ENCODE assay signal across 1 cellular context in the genomic region with DNA sequence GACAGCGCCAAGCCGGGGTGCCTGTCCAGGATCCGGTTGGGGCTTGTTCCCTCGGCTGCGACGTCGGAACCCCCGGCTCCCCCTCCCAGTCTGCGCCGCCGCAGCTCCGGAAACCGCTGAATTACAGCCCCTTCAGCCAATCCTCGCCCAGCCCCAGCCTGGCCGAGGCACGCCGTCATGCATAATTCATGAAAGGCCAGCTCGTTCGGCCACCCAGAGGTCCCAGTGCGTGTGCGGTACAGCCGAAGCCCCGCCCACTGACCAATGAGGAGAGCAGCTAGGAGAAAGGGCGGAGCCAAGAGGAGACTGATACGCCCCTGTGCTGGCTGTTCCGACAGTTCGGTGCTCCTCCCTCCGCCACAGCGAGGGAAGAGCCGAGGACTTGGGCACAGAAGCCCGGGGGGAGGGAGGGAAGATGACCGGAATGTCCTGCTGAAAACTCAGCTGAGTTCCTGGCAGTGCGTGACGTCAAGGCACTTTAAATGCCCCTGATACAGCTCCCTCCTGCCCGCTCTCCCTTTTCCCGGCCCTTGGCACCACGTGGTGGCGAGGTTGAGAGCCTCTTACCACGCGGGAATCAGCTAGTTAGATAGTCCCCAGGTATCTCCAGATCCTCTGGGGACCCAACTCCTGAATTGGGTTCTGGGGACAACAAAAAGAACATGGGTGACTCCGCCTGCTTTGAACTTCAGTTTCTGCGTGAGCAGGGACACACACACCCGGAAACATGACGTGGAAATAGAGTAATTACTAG.
TF ChIP-seq lines count a peak whose summit lies in the region.

A gene (minus strand): TSS at position 62 of the 754 bp plus-strand sequence. CDS start 39,926 bp downstream, outside the sequence.

TF ChIP-seq in GM12878, 131 proteins besides CTCF, POLR2A, EP300 and RAD21 (continued from another document and continues in another):
- TF ChIP-seq, protein P1, sequence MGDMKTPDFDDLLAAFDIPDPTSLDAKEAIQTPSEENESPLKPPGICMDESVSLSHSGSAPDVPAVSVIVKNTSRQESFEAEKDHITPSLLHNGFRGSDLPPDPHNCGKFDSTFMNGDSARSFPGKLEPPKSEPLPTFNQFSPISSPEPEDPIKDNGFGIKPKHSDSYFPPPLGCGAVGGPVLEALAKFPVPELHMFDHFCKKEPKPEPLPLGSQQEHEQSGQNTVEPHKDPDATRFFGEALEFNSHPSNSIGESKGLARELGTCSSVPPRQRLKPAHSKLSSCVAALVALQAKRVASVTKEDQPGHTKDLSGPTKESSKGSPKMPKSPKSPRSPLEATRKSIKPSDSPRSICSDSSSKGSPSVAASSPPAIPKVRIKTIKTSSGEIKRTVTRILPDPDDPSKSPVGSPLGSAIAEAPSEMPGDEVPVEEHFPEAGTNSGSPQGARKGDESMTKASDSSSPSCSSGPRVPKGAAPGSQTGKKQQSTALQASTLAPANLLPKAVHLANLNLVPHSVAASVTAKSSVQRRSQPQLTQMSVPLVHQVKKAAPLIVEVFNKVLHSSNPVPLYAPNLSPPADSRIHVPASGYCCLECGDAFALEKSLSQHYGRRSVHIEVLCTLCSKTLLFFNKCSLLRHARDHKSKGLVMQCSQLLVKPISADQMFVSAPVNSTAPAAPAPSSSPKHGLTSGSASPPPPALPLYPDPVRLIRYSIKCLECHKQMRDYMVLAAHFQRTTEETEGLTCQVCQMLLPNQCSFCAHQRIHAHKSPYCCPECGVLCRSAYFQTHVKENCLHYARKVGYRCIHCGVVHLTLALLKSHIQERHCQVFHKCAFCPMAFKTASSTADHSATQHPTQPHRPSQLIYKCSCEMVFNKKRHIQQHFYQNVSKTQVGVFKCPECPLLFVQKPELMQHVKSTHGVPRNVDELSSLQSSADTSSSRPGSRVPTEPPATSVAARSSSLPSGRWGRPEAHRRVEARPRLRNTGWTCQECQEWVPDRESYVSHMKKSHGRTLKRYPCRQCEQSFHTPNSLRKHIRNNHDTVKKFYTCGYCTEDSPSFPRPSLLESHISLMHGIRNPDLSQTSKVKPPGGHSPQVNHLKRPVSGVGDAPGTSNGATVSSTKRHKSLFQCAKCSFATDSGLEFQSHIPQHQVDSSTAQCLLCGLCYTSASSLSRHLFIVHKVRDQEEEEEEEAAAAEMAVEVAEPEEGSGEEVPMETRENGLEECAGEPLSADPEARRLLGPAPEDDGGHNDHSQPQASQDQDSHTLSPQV (IDR thresholded peaks at IDR 0.05) = no peak
- no peak for TF ChIP-seq ZNF622 (IDR thresholded peaks at IDR 0.05)
- TF ChIP-seq, protein P2, sequence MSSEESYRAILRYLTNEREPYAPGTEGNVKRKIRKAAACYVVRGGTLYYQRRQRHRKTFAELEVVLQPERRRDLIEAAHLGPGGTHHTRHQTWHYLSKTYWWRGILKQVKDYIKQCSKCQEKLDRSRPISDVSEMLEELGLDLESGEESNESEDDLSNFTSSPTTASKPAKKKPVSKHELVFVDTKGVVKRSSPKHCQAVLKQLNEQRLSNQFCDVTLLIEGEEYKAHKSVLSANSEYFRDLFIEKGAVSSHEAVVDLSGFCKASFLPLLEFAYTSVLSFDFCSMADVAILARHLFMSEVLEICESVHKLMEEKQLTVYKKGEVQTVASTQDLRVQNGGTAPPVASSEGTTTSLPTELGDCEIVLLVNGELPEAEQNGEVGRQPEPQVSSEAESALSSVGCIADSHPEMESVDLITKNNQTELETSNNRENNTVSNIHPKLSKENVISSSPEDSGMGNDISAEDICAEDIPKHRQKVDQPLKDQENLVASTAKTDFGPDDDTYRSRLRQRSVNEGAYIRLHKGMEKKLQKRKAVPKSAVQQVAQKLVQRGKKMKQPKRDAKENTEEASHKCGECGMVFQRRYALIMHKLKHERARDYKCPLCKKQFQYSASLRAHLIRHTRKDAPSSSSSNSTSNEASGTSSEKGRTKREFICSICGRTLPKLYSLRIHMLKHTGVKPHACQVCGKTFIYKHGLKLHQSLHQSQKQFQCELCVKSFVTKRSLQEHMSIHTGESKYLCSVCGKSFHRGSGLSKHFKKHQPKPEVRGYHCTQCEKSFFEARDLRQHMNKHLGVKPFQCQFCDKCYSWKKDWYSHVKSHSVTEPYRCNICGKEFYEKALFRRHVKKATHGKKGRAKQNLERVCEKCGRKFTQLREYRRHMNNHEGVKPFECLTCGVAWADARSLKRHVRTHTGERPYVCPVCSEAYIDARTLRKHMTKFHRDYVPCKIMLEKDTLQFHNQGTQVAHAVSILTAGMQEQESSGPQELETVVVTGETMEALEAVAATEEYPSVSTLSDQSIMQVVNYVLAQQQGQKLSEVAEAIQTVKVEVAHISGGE (CRISPR knock-in tag; IDR thresholded peaks at IDR 0.05) = no peak
- peak; percentile 51; the same call in 1 of the 2 replicates for TF ChIP-seq EED (IDR thresholded peaks at IDR 0.05; ENCODE audit: low read depth)
- TF ChIP-seq SP1 (IDR thresholded peaks at IDR 0.05; ENCODE audit: low read depth, low read length) = peak; percentile 93
- TF ChIP-seq, protein P3, sequence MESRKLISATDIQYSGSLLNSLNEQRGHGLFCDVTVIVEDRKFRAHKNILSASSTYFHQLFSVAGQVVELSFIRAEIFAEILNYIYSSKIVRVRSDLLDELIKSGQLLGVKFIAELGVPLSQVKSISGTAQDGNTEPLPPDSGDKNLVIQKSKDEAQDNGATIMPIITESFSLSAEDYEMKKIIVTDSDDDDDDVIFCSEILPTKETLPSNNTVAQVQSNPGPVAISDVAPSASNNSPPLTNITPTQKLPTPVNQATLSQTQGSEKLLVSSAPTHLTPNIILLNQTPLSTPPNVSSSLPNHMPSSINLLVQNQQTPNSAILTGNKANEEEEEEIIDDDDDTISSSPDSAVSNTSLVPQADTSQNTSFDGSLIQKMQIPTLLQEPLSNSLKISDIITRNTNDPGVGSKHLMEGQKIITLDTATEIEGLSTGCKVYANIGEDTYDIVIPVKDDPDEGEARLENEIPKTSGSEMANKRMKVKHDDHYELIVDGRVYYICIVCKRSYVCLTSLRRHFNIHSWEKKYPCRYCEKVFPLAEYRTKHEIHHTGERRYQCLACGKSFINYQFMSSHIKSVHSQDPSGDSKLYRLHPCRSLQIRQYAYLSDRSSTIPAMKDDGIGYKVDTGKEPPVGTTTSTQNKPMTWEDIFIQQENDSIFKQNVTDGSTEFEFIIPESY (IDR thresholded peaks at IDR 0.05) = no peak
- peak; percentile 65 for TF ChIP-seq HCFC1 (IDR thresholded peaks at IDR 0.05; ENCODE audit: low read length)
- TF ChIP-seq SIN3A (IDR thresholded peaks at IDR 0.05; ENCODE audit: low read depth, low read length) = peak; percentile 98
- peak; percentile 48; the same call in 1 of the 2 replicates for TF ChIP-seq PAX5 (IDR thresholded peaks at IDR 0.05; ENCODE audit: borderline replicate concordance, low read depth, low read length)
- TF ChIP-seq, protein P4, sequence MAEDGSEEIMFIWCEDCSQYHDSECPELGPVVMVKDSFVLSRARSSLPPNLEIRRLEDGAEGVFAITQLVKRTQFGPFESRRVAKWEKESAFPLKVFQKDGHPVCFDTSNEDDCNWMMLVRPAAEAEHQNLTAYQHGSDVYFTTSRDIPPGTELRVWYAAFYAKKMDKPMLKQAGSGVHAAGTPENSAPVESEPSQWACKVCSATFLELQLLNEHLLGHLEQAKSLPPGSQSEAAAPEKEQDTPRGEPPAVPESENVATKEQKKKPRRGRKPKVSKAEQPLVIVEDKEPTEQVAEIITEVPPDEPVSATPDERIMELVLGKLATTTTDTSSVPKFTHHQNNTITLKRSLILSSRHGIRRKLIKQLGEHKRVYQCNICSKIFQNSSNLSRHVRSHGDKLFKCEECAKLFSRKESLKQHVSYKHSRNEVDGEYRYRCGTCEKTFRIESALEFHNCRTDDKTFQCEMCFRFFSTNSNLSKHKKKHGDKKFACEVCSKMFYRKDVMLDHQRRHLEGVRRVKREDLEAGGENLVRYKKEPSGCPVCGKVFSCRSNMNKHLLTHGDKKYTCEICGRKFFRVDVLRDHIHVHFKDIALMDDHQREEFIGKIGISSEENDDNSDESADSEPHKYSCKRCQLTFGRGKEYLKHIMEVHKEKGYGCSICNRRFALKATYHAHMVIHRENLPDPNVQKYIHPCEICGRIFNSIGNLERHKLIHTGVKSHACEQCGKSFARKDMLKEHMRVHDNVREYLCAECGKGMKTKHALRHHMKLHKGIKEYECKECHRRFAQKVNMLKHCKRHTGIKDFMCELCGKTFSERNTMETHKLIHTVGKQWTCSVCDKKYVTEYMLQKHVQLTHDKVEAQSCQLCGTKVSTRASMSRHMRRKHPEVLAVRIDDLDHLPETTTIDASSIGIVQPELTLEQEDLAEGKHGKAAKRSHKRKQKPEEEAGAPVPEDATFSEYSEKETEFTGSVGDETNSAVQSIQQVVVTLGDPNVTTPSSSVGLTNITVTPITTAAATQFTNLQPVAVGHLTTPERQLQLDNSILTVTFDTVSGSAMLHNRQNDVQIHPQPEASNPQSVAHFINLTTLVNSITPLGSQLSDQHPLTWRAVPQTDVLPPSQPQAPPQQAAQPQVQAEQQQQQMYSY (CRISPR knock-in tag; IDR thresholded peaks at IDR 0.05) = no peak
- TF ChIP-seq CREB1 (IDR thresholded peaks at IDR 0.05; ENCODE audit: low read depth) = peak; percentile 93
- TF ChIP-seq, protein P5, sequence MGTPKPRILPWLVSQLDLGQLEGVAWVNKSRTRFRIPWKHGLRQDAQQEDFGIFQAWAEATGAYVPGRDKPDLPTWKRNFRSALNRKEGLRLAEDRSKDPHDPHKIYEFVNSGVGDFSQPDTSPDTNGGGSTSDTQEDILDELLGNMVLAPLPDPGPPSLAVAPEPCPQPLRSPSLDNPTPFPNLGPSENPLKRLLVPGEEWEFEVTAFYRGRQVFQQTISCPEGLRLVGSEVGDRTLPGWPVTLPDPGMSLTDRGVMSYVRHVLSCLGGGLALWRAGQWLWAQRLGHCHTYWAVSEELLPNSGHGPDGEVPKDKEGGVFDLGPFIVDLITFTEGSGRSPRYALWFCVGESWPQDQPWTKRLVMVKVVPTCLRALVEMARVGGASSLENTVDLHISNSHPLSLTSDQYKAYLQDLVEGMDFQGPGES (IDR thresholded peaks at IDR 0.05) = peak; percentile 88
- TF ChIP-seq ZSCAN29 (IDR thresholded peaks at IDR 0.05) = no peak
- peak; percentile 53; the same call in 1 of the 2 replicates for TF ChIP-seq IRF4 (IDR thresholded peaks at IDR 0.05; ENCODE audit: low read depth, low read length)
- peak; percentile 83 to 85 for TF ChIP-seq BHLHE40 (IDR thresholded peaks at IDR 0.05; ENCODE audit: borderline replicate concordance in 1 of 2, low read depth in 2 of 2, low read length in 1 of 2)
- TF ChIP-seq, protein P6, sequence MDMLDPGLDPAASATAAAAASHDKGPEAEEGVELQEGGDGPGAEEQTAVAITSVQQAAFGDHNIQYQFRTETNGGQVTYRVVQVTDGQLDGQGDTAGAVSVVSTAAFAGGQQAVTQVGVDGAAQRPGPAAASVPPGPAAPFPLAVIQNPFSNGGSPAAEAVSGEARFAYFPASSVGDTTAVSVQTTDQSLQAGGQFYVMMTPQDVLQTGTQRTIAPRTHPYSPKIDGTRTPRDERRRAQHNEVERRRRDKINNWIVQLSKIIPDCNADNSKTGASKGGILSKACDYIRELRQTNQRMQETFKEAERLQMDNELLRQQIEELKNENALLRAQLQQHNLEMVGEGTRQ (IDR thresholded peaks at IDR 0.05; ENCODE audit: borderline replicate concordance, low read depth, low read length) = peak; percentile 21; the same call in 1 of the 2 replicates
- peak; percentile 39; the same call in 1 of the 2 replicates for TF ChIP-seq SMARCA5 (IDR thresholded peaks at IDR 0.05)
- peak in 1 of 2 experiments; percentile 80; a peak in 2 of 3 replicates for TF ChIP-seq EGR1 (IDR thresholded peaks at IDR 0.05; ENCODE audit: borderline replicate concordance in 1 of 2, low read depth in 2 of 2, low read length in 2 of 2)
- peak; percentile 96 for TF ChIP-seq ATF7 (IDR thresholded peaks at IDR 0.05; ENCODE audit: low read depth)
- TF ChIP-seq, protein P7, sequence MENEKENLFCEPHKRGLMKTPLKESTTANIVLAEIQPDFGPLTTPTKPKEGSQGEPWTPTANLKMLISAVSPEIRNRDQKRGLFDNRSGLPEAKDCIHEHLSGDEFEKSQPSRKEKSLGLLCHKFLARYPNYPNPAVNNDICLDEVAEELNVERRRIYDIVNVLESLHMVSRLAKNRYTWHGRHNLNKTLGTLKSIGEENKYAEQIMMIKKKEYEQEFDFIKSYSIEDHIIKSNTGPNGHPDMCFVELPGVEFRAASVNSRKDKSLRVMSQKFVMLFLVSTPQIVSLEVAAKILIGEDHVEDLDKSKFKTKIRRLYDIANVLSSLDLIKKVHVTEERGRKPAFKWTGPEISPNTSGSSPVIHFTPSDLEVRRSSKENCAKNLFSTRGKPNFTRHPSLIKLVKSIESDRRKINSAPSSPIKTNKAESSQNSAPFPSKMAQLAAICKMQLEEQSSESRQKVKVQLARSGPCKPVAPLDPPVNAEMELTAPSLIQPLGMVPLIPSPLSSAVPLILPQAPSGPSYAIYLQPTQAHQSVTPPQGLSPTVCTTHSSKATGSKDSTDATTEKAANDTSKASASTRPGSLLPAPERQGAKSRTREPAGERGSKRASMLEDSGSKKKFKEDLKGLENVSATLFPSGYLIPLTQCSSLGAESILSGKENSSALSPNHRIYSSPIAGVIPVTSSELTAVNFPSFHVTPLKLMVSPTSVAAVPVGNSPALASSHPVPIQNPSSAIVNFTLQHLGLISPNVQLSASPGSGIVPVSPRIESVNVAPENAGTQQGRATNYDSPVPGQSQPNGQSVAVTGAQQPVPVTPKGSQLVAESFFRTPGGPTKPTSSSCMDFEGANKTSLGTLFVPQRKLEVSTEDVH (IDR thresholded peaks at IDR 0.05; ENCODE audit: low read depth, partially characterized antibody) = peak; percentile 69
- TF ChIP-seq TCF3 (IDR thresholded peaks at IDR 0.05; ENCODE audit: borderline replicate concordance, insufficient read depth, low read depth, low read length) = no peak
- peak; percentile 96 for TF ChIP-seq RCOR1 (conservative IDR thresholded peaks at IDR 0.05; ENCODE audit: low read depth, low read length)
- peak; percentile 98 for TF ChIP-seq KAT2A (conservative IDR thresholded peaks at IDR 0.05; ENCODE audit: control insufficient read depth, low read depth, low read length)
- TF ChIP-seq TCF7 (IDR thresholded peaks at IDR 0.05; ENCODE audit: borderline replicate concordance) = peak; percentile 74; the same call in 1 of the 2 replicates
- 0 out of 2 replicates have a peak, but pooled peaks have one; percentile 33 for TF ChIP-seq SPI1 (IDR thresholded peaks at IDR 0.05; ENCODE audit: borderline replicate concordance, insufficient read depth, low read depth, low read length)
- TF ChIP-seq TAF1 (IDR thresholded peaks at IDR 0.05; ENCODE audit: borderline replicate concordance, low read depth, low read length) = peak; percentile 56
- TF ChIP-seq BMI1 (IDR thresholded peaks at IDR 0.05; ENCODE audit: borderline replicate concordance) = no peak
- no peak; the same call in none of the 2 replicates for TF ChIP-seq FOXM1 (IDR thresholded peaks at IDR 0.05; ENCODE audit: low read depth, low read length)
- peak; percentile 100 for TF ChIP-seq POU2F2 (IDR thresholded peaks at IDR 0.05; ENCODE audit: borderline replicate concordance, low read depth, low read length)
- TF ChIP-seq HDGF (IDR thresholded peaks at IDR 0.05) = peak; percentile 84
- TF ChIP-seq DPF2 (IDR thresholded peaks at IDR 0.05) = peak; percentile 90
- no peak for TF ChIP-seq NR2C1 (IDR thresholded peaks at IDR 0.05)
